Comparison of ENCODE assay signal across 8 cellular contexts in the genomic region with DNA sequence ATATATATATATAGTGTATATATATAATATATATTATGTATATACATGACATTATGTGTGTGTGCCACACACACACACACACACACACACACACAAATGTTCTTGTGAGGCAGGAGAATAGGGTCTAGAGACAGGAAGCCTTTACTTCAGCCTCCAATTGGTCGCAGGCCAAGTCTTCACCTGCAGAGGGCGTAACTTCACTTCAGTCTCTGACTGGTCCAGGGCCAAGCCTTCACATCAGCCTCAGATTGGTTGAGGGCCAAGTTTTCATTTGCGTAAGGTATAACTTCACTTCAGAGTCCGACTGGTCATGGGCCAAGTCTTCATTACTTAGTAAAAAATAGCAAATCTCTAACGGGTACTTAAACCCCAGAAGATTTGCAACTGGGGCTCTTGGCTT. TPM values are rescaled to one million over a fixed set of nuclear protein-coding genes. Genes with fewer than 3 reads are reported as not detected.
DNase-seq lines count a peak whose midpoint lies in the region; ATAC-seq and TF ChIP-seq lines count a peak whose summit lies in the region.

No MANE protein-coding gene starts in this region.

- intact Hi-C loops in head of caudate nucleus (cut with DNase I), result no loop called here

- DNase-seq in G401 (ENCODE audit: low spot score) (peak; percentile 7), NB4 (ENCODE audit: low read depth) (peak; percentile 18), osteocyte (ENCODE audit: extremely low spot score, unreplicated experiment) (no peak), head of caudate nucleus (no peak), mesenteric fat pad (ENCODE audit: low spot score) (no peak), DMS153 (lab: John Stamatoyannopoulos, UW) (no peak), suprapubic skin (ENCODE audit: low spot score in 2 of 2) (no peak)
- peak in 1 of 2 donors; percentile 55 for DNase-seq in activated naive CD4-positive, alpha-beta T cell treated with anti-CD3 and anti-CD28 coated beads, Interleukin-2, amount 50 U/mL, for 72 hours (ENCODE audit: low spot score in 2 of 2)

- H3K4me3 Mint-ChIP-seq in osteocyte (ENCODE audit: unreplicated experiment), result no peak overlapping the region

- no peaks in the 10 kb centered on the region for H3K36me3 Mint-ChIP-seq in activated naive CD4-positive, alpha-beta T cell treated with anti-CD3 and anti-CD28 coated beads, Interleukin-2, amount 50 U/mL, for 72 hours
- no peaks in the 10 kb centered on the region for H3K36me3 Mint-ChIP-seq in osteocyte (ENCODE audit: unreplicated experiment)

- H3K27me3 ChIP-seq in suprapubic skin, result no peaks in the 10 kb centered on the region

- ATAC-seq in activated naive CD4-positive, alpha-beta T cell treated with anti-CD3 and anti-CD28 coated beads, Interleukin-2, amount 50 U/mL, for 72 hours, result peak; percentile 73 to 76

- 61% methylated on average over 5 of the region's 5 CpGs for WGBS in suprapubic skin

- H3K9me3 ChIP-seq in suprapubic skin, result no peaks in the 10 kb centered on the region

- no peaks in the 10 kb centered on the region for H3K36me3 ChIP-seq in suprapubic skin

- no peaks in the 10 kb centered on the region for H3K4me1 ChIP-seq in suprapubic skin

- H3K27me3 Mint-ChIP-seq in osteocyte (ENCODE audit: unreplicated experiment), result peaks cover 31% of the 10 kb centered on the region

- H3K4me1 Mint-ChIP-seq in osteocyte (ENCODE audit: unreplicated experiment), result no peaks in the 10 kb centered on the region

- H3K9me3 Mint-ChIP-seq in activated naive CD4-positive, alpha-beta T cell treated with anti-CD3 and anti-CD28 coated beads, Interleukin-2, amount 50 U/mL, for 72 hours, result no peaks in the 10 kb centered on the region
- peaks cover 6% of the 10 kb centered on the region for H3K9me3 Mint-ChIP-seq in osteocyte (ENCODE audit: unreplicated experiment)

- TF ChIP-seq EP300 in suprapubic skin (IDR thresholded peaks at IDR 0.05), result no peak

- no peak overlapping the region for H3K27ac ChIP-seq in suprapubic skin

- TF ChIP-seq POLR2A in NB4 (IDR thresholded peaks at IDR 0.05; ENCODE audit: extremely low read depth, insufficient read length) (no peak), suprapubic skin (IDR thresholded peaks at IDR 0.05) (no peak)

- TF ChIP-seq CTCF in NB4 (IDR thresholded peaks at IDR 0.05; ENCODE audit: low read depth, low read length) (peak; percentile 18), osteocyte (IDR thresholded peaks at IDR 0.05) (peak; percentile 20), suprapubic skin (IDR thresholded peaks at IDR 0.05) (no peak)

- no peak overlapping the region for H3K4me3 ChIP-seq in NB4 (ENCODE audit: low read depth, low read length)
- no peak overlapping the region for H3K4me3 ChIP-seq in suprapubic skin

- in situ Hi-C loops in G401 (cut with HindIII; ENCODE audit: low sequenced_read_pairs), result no loop called here

- no peak overlapping the region for H3K27ac Mint-ChIP-seq in activated naive CD4-positive, alpha-beta T cell treated with anti-CD3 and anti-CD28 coated beads, Interleukin-2, amount 50 U/mL, for 72 hours
- no peak overlapping the region for H3K27ac Mint-ChIP-seq in osteocyte (ENCODE audit: unreplicated experiment)

RNA-seq across cellular contexts. Expression of gene SS18, which starts 13.2 kb away (rescaled TPM):
- 96.5 and 151 TPM in 2 replicates for total RNA-seq in G401 (2014; rRNA removed; shearing (Covaris generic))
- 10 to 100 TPM; 40.2 to 88.1 TPM for total RNA-seq in activated naive CD4-positive, alpha-beta T cell treated with anti-CD3 and anti-CD28 coated beads, Interleukin-2, amount 50 U/mL, for 72 hours
- total RNA-seq in osteocyte (88.2 and 98.7 TPM in 2 replicates), mesenteric fat pad (69.9 TPM), suprapubic skin (100 to 1,000 TPM; 140 to 386 (median 207) TPM)

RNA-seq across cellular contexts. Expression of gene PSMA8, which starts 30.1 kb away (rescaled TPM):
- not detected in 2 replicates for total RNA-seq in G401 (2014; rRNA removed; shearing (Covaris generic))
- total RNA-seq in activated naive CD4-positive, alpha-beta T cell treated with anti-CD3 and anti-CD28 coated beads, Interleukin-2, amount 50 U/mL, for 72 hours, result under 1 TPM; 0.45 to 0.73 TPM
- total RNA-seq in osteocyte, result not detected in 2 replicates
- not detected for total RNA-seq in mesenteric fat pad
- total RNA-seq in suprapubic skin, result not detected

Comparison
In these comparisons a context has a peak if more than half of its experiments do, and no peak if none do; other contexts are left out.
1. DNase-seq: peak in G401 (single experiment) and NB4 (single experiment); none in osteocyte (single experiment), head of caudate nucleus (0 of 42), mesenteric fat pad (single experiment), DMS153 (single experiment) and suprapubic skin (0 of 2).
2. CTCF ChIP-seq: peak in NB4 (single experiment) and osteocyte (single experiment); none in suprapubic skin (0 of 2).